8 cellular contexts compared by ENCODE assay signal in the genomic region with DNA sequence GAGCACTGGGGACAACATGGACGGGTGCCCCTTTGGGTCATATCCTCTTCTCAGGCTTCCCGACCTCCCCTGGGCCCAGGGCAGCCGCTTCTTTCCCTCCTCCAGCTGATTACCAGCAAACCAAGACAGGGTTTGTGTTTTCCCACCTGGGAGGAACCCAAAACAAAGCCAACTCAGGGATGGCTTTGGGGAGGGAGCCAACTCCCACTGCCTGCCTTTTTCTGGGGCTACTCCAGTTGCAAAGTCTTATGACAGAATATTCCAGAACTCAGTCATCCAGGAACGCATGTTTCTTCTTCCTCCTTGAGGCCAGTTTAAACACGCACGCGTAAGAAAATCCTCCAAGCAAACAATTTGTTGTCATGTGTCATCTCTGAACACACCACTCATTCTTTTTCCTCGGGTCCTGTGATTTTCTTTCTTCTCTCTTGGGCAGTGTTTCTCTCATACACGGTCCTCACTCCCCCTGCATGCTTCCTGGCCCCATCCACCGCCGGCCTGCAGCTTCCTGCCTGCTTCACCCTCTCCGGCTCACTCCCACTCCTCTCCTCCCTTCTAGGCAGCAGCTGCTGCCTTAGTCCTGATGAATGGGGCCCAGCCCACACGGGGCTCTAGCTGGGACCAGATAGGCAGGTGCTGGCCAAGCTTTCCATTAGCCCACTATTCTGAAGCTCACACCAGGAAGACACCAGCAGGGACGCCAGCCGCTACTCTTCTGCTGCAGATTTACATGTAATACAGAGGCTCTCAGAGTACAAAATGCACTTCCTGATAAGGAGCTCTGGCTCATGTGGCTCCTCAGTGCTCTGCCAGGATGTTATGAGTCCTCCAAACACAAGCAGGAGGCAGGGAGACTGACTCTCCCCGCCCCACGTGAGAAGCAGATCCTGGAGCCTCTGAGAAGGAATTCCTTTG.
A peak's percentile ranks its signal among the peaks of the same experiment; 100 is the strongest.
DNase-seq lines count a peak whose midpoint lies in the region; ATAC-seq and TF ChIP-seq lines count a peak whose summit lies in the region.
"Not testable (repeated sequence)": the region's sequence is repeated elsewhere in the genome, so short reads cannot be mapped to it uniquely, and the experiment has no call there.

No MANE protein-coding gene starts in this region.

- H3K4me1 ChIP-seq in breast epithelium, left lung, psoas muscle: not testable (repeated sequence)

- H3K9me3 ChIP-seq in breast epithelium, left lung, psoas muscle: not testable (repeated sequence)

- TF ChIP-seq CTCF in breast epithelium (IDR thresholded peaks at IDR 0.05); left lung (IDR thresholded peaks at IDR 0.05); psoas muscle (IDR thresholded peaks at IDR 0.05): not testable (repeated sequence)

- intact Hi-C loops in breast epithelium (cut with DNase I; ENCODE audit: low total_unique reads); left lung (cut with DNase I); psoas muscle (cut with DNase I): not testable (repeated sequence)

- H3K4me3 ChIP-seq in breast epithelium: peak overlapping the region in 1 of 3 donors; percentile 46
- not testable (repeated sequence) for H3K4me3 ChIP-seq in left lung, psoas muscle

- TF ChIP-seq POLR2A in breast epithelium (IDR thresholded peaks at IDR 0.05): not testable (repeated sequence)

- ATAC-seq in GM19463 (IDR thresholded peaks at IDR 0.05; ENCODE audit: unreplicated experiment): peak; percentile 41
- ATAC-seq in left lung: peak; percentile 82
- peak in 3 of 4 donors; percentile 22 to 57 (median 24) for ATAC-seq in psoas muscle

- DNase-seq in AG08395 (ENCODE audit: low spot score) (peak; percentile 13), NCI-H146 treated with DMSO at 0.1 percent for 48 hours (lab: John Stamatoyannopoulos, UW; ENCODE audit: unreplicated experiment) (peak; percentile 68), SHP77 treated with DMSO at 0.1 percent for 48 hours (lab: John Stamatoyannopoulos, UW) (peak; percentile 83), foreskin melanocyte (peak; percentile 71)
- DNase-seq in breast epithelium (ENCODE audit: low spot score in 2 of 2); left lung; psoas muscle: not testable (repeated sequence)

- 35 to 40% (median 35%) methylated on average over 15 to 17 of the region's 17 CpGs for WGBS in psoas muscle, 3 donors

- H3K27me3 ChIP-seq in breast epithelium; left lung; psoas muscle (ENCODE audit: insufficient read depth in 3 of 3, low read length in 2 of 3): not testable (repeated sequence)

- H3K36me3 ChIP-seq in breast epithelium; left lung; psoas muscle (ENCODE audit: insufficient read depth in 1 of 2, low read depth in 1 of 2): not testable (repeated sequence)

- H3K27ac ChIP-seq in breast epithelium (peak overlapping the region; percentile 40 to 71), left lung (peak overlapping the region; percentile 33 to 57)
- not testable (repeated sequence) for H3K27ac ChIP-seq in psoas muscle

Comparison
In these comparisons a context has a peak if more than half of its experiments do, and no peak if none do; other contexts are left out.
1. ATAC-seq: peak in every context shown above with its lines; median percentile 82 in left lung; 41 in GM19463; 24 in psoas muscle.